Comparison of ENCODE assay signal across 10 cellular contexts in genomic region chr5:55062039-55062779, GRCh38. TPM values are rescaled to one million over a fixed set of nuclear protein-coding genes. Genes with fewer than 3 reads are reported as not detected.
DNase-seq lines count a peak whose midpoint lies in the region; ATAC-seq and TF ChIP-seq lines count a peak whose summit lies in the region.
"Had no signal": no experiment of that assay in that cellular context is flagged by ENCODE, and none has a peak within 500 bp of the region (broad histone marks: within the 10 kb centered on the region; RNA-seq: fewer than 3 reads in every experiment).

No MANE protein-coding gene starts in this region.

- no peaks in the 10 kb centered on the region for H3K9me3 Mint-ChIP-seq in memory B cell
- H3K9me3 Mint-ChIP-seq in GM23338: peaks cover 17% of the 10 kb centered on the region; the same call in 2 of the 3 replicates

- no peak for ATAC-seq in left ventricle myocardium superior
- no peak for ATAC-seq in heart right ventricle
- ATAC-seq in memory B cell (ENCODE audit: low read depth): no peak
- no peak for ATAC-seq in GM23338

- no peak for TF ChIP-seq EP300 in transverse colon (IDR thresholded peaks at IDR 0.05; ENCODE audit: low read depth)

- intact Hi-C loops in left ventricle myocardium superior (cut with micrococcal nuclease) (no loop called here), heart right ventricle (cut with DNase I) (no loop called here), transverse colon (cut with DNase I; ENCODE audit: low total_unique reads) (no loop called here)

- H3K27ac Mint-ChIP-seq in memory B cell (no peak overlapping the region), GM23338 (no peak overlapping the region)

- H3K36me3 ChIP-seq in heart right ventricle (no peaks in the 10 kb centered on the region), transverse colon (no peaks in the 10 kb centered on the region), GM23338 (ENCODE audit: insufficient read depth) (no peaks in the 10 kb centered on the region)

- H3K4me2 ChIP-seq in GM23338: no peak overlapping the region

- H3K4me3 ChIP-seq in heart right ventricle (peak overlapping the region in 1 of 10 donors; percentile 27), transverse colon (no peak overlapping the region), GM23338 (no peak overlapping the region)

- H3K27me3 Mint-ChIP-seq in memory B cell: peaks cover 13% of the 10 kb centered on the region
- peaks cover 3% of the 10 kb centered on the region for H3K27me3 Mint-ChIP-seq in GM23338 (ENCODE audit: insufficient read depth, low read depth, poor library complexity)

- no peaks in the 10 kb centered on the region for H3F3A ChIP-seq in GM23338 (replicated peaks; ENCODE audit: low read depth)

- no peaks in the 10 kb centered on the region for H4K20me1 ChIP-seq in GM23338 (replicated peaks; ENCODE audit: insufficient read depth)

- H3K4me1 ChIP-seq in heart right ventricle (peaks cover 0 to 8% (median 0%) of the 10 kb centered on the region in 9 donors), transverse colon (no peaks in the 10 kb centered on the region), GM23338 (ENCODE audit: insufficient read depth) (no peaks in the 10 kb centered on the region)

- H3K4me3 Mint-ChIP-seq in memory B cell (peak overlapping the region; percentile 33), GM23338 (no peak overlapping the region)

- peaks cover 0 to 7% (median 0%) of the 10 kb centered on the region in 7 donors for H3K27me3 ChIP-seq in heart right ventricle
- no peaks in the 10 kb centered on the region for H3K27me3 ChIP-seq in transverse colon
- H3K27me3 ChIP-seq in GM23338 (ENCODE audit: insufficient read depth): no peaks in the 10 kb centered on the region

- H2AFZ ChIP-seq in GM23338: no peak overlapping the region

- H3K9me3 ChIP-seq in heart right ventricle: no peaks in the 10 kb centered on the region
- no peaks in the 10 kb centered on the region for H3K9me3 ChIP-seq in transverse colon

- peaks cover 6% of the 10 kb centered on the region for H3K4me1 Mint-ChIP-seq in memory B cell
- no peaks in the 10 kb centered on the region for H3K4me1 Mint-ChIP-seq in GM23338

- TF ChIP-seq CTCF in heart right ventricle (IDR thresholded peaks at IDR 0.05) (no peak), transverse colon (IDR thresholded peaks at IDR 0.05) (no peak), GM23338 (conservative IDR thresholded peaks at IDR 0.05; ENCODE audit: low read depth in 2 of 2) (no peak)

- H3K27ac ChIP-seq in heart right ventricle (peak overlapping the region in 1 of 10 donors; percentile 61), transverse colon (no peak overlapping the region), GM23338 (ENCODE audit: low read depth) (no peak overlapping the region)

- WGBS in heart right ventricle, 2 donors: 88 to 92% methylated on average over 9 of the region's 9 CpGs
- WGBS in transverse colon (ENCODE audit: low coverage in 1 of 2), 2 donors: 69 to 70% methylated on average over 9 of the region's 9 CpGs

- H3K9me2 ChIP-seq in GM23338 (ENCODE audit: insufficient read depth): no peaks in the 10 kb centered on the region; the same call in 1 of the 2 replicates

- no peak for TF ChIP-seq POLR2A in transverse colon (IDR thresholded peaks at IDR 0.05)

- no peaks in the 10 kb centered on the region for H3K79me2 ChIP-seq in GM23338 (replicated peaks; ENCODE audit: insufficient read depth)

- H3K36me3 Mint-ChIP-seq in memory B cell: no peaks in the 10 kb centered on the region
- H3K36me3 Mint-ChIP-seq in GM23338 (ENCODE audit: low read depth): no peaks in the 10 kb centered on the region

- in situ Hi-C loops in transverse colon (cut with MboI; ENCODE audit: low pct_ligation_motif_present in 1 of 4, low pct_unique_long_range_greater_than_20kb in 1 of 4, low sequenced_read_pairs in 3 of 4): no loop called here

- DNase-seq in left ventricle myocardium superior (peak; percentile 29), heart right ventricle (no peak), memory B cell (ENCODE audit: low spot score in 2 of 2) (no peak), transverse colon (peak; percentile 30), GM23338 (ENCODE audit: low spot score) (no peak), NCI-H446 (lab: John Stamatoyannopoulos, UW) (no peak), HuH-7 (ENCODE audit: low spot score) (no peak)
- peak; percentile 25 for DNase-seq in activated CD8-positive, alpha-beta memory T cell treated with anti-CD3 and anti-CD28 coated beads, Interleukin-2, amount 50 U/mL, for 4 hours
- DNase-seq: NCI-H1092 had no signal

TF ChIP-seq in GM23338, 12 proteins besides CTCF, POLR2A, EP300 and RAD21:
- no peak for TF ChIP-seq REST (IDR thresholded peaks at IDR 0.05; ENCODE audit: unreplicated experiment)
- TF ChIP-seq ZNF114 (CRISPR knock-in tag; IDR thresholded peaks at IDR 0.05): no peak

RNA-seq across cellular contexts. Expression of gene GZMK, which starts 38.2 kb away (rescaled TPM):
- total RNA-seq in left ventricle myocardium superior: 0.82 TPM
- 1 to 10 TPM in 2 of 10 donors, under 1 TPM in 4, not detected in 4; 0.17 to 6.0 (median 0.70) TPM for total RNA-seq in heart right ventricle
- under 1 TPM; 0.29 to 0.32 TPM for polyA plus RNA-seq in heart right ventricle
- total RNA-seq in transverse colon: 1 to 10 TPM in 3 of 4 donors, not detected in 1; 1.5 to 9.0 (median 2.1) TPM
- total RNA-seq in GM23338 (2014; rRNA removed; shearing (Covaris generic)): not detected in 2 replicates
- not detected in 2 replicates for polyA plus RNA-seq in GM23338 (2016; fragmentation: Nextera tagmentation; extraction: Ambion mirVana)
- total RNA-seq: dermis microvascular lymphatic vessel endothelial cell had no signal

RNA-seq across cellular contexts. Expression of gene GZMA, which starts 40.2 kb away (rescaled TPM):
- total RNA-seq in left ventricle myocardium superior: 0.87 TPM
- 10 to 100 TPM in 1 of 10 donors, 1 to 10 TPM in 1, under 1 TPM in 6, not detected in 2; 0.26 to 13.2 (median 0.70) TPM for total RNA-seq in heart right ventricle
- polyA plus RNA-seq in heart right ventricle: 1 to 10 TPM in 1 of 2 donors, under 1 TPM in 1; 0.83 to 2.8 TPM
- 1 to 10 TPM in 2 of 4 donors, not detected in 2; 7.6 to 8.3 TPM for total RNA-seq in transverse colon
- total RNA-seq in GM23338 (2014; rRNA removed; shearing (Covaris generic)): not detected in 2 replicates
- polyA plus RNA-seq in GM23338 (2016; fragmentation: Nextera tagmentation; extraction: Ambion mirVana): not detected in 2 replicates

Comparison
In these comparisons a context has a peak if more than half of its experiments do, and no peak if none do; other contexts are left out.
1. DNase-seq: peak in left ventricle myocardium superior (single experiment), activated CD8-positive, alpha-beta memory T cell treated with anti-CD3 and anti-CD28 coated beads, Interleukin-2, amount 50 U/mL, for 4 hours (single experiment) and transverse colon (single experiment); none in heart right ventricle (0 of 2), memory B cell (0 of 2), GM23338 (single experiment), NCI-H446 (0 of 2) and HuH-7 (single experiment).